Comparison of ENCODE assay signal across 33 cellular contexts in the genomic region with DNA sequence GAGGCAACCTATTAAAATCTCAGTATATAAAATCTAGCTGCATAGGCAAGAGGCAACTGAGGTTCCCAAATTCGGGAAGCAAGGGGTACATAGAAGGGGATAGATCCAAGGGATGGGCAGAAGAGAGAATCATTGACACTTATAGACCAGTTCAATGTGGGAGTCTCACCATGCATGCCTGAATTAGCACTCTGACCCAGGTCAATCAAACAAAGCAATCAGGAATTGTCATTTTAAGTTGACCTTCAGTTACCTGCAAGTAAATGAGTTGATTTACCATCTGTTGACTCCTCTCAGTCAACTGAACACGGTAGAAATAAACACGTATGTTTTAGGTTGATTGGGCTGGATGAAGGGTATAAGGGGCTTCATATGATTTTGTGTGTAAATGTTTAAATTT.
"Had no signal": no experiment of that assay in that cellular context is flagged by ENCODE, and none has a peak within 500 bp of the region (broad histone marks: within the 10 kb centered on the region; RNA-seq: fewer than 3 reads in every experiment).

No MANE protein-coding gene starts in this region.

- DNase-seq: activated B cell treated with CpG ODN at 0.5 μM for 24 hours; activated CD4-positive, alpha-beta T cell treated with anti-CD3 and anti-CD28 coated beads for 48 hours; activated CD4-positive, alpha-beta T cell treated with anti-CD3 and anti-CD28 coated beads, Interleukin-2, amount 50 U/mL, for 1 hour; activated CD4-positive, alpha-beta T cell treated with anti-CD3 and anti-CD28 coated beads, Interleukin-2, amount 50 U/mL, for 48 hours; activated CD8-positive, alpha-beta memory T cell treated with anti-CD3 and anti-CD28 coated beads for 24 hours; activated CD8-positive, alpha-beta T cell treated with anti-CD3 and anti-CD28 coated beads for 36 hours; activated effector memory CD4-positive, alpha-beta T cell treated with Interleukin-2 at 50 U/mL for 16 hours; activated gamma-delta T cell treated with Interleukin-2 at 50 U/mL for 16 hours; activated naive CD4-positive, alpha-beta T cell treated with anti-CD3 and anti-CD28 coated beads, Interleukin-2, amount 50 U/mL, for 16 hours; activated naive CD4-positive, alpha-beta T cell treated with Interleukin-2 at 50 U/mL for 16 hours; activated T-cell treated with anti-CD3 and anti-CD28 coated beads, Interleukin-2, amount 50 U/mL, for 4 hours; amniotic stem cell; anterior cingulate cortex; brain microvascular endothelial cell; dorsolateral prefrontal cortex; effector memory CD4-positive, alpha-beta T cell; endodermal cell; foreskin fibroblast; glutamatergic neuron; heart left ventricle; T-helper 17 cell; T1000; WERI-Rb-1 had no signal

- H3K9me3 Mint-ChIP-seq: activated CD8-positive, alpha-beta T cell treated with anti-CD3 and anti-CD28 coated beads for 36 hours; activated T-cell treated with anti-CD3 and anti-CD28 coated beads, Interleukin-2, amount 50 U/mL, for 4 hours; activated T-helper 17 cell treated with anti-CD3 and anti-CD28 coated beads, Interleukin-2, amount 50 U/mL, for 72 hours; central memory CD8-positive, alpha-beta T cell; dendritic cell treated with granulocyte-macrophage colony-stimulating factor and Interleukin-4, amounts not matched to agents 40 ng/mL and 50 ng/mL, for 4 days; endodermal cell; T-helper 2 cell treated with Interferon-gamma antibody and Interleukin-4, amounts not matched to agents 5 μg/mL and 100 μg/mL, for 36 hours had no signal

- H3K36me3 ChIP-seq: brain microvascular endothelial cell, heart left ventricle, WERI-Rb-1 had no signal

- H3K4me3 ChIP-seq: coronary artery, dorsolateral prefrontal cortex, heart left ventricle had no signal

- H3K27ac Mint-ChIP-seq: activated B cell treated with CpG ODN at 0.5 μM for 24 hours; activated CD8-positive, alpha-beta T cell treated with anti-CD3 and anti-CD28 coated beads for 36 hours; activated naive CD8-positive, alpha-beta T cell; activated T-helper 17 cell treated with anti-CD3 and anti-CD28 coated beads, Interleukin-2, amount 50 U/mL, for 72 hours; dendritic cell treated with granulocyte-macrophage colony-stimulating factor and Interleukin-4, amounts not matched to agents 40 ng/mL and 50 ng/mL, for 4 days; endodermal cell; T-helper 17 cell; T-helper 2 cell treated with Interferon-gamma antibody and Interleukin-4, amounts not matched to agents 5 μg/mL and 100 μg/mL, for 36 hours had no signal

- H3K27me3 ChIP-seq: brain microvascular endothelial cell, dorsolateral prefrontal cortex, heart left ventricle had no signal

- ATAC-seq: activated CD4-positive, CD25-positive, alpha-beta regulatory T cell treated with anti-CD3 and anti-CD28 coated beads, Interleukin-2, amount 50 U/mL, for 24 hours; activated CD8-positive, alpha-beta T cell treated with anti-CD3 and anti-CD28 coated beads for 36 hours; activated T-cell treated with anti-CD3 and anti-CD28 coated beads, Interleukin-2, amount 50 U/mL, for 4 hours; activated T-helper 17 cell treated with anti-CD3 and anti-CD28 coated beads, Interleukin-2, amount 50 U/mL, for 72 hours; esophagus mucosa; heart left ventricle; T-helper 17 cell had no signal

- H3K4me1 Mint-ChIP-seq: activated B cell treated with CpG ODN at 0.5 μM for 24 hours; activated T-helper 17 cell treated with anti-CD3 and anti-CD28 coated beads, Interleukin-2, amount 50 U/mL, for 72 hours; central memory CD8-positive, alpha-beta T cell; endodermal cell had no signal

- H3K27ac ChIP-seq: brain microvascular endothelial cell, coronary artery, dorsolateral prefrontal cortex, heart left ventricle, WERI-Rb-1 had no signal

- H3K27me3 Mint-ChIP-seq: activated B cell treated with CpG ODN at 0.5 μM for 24 hours; activated naive CD8-positive, alpha-beta T cell; dendritic cell treated with granulocyte-macrophage colony-stimulating factor and Interleukin-4, amounts not matched to agents 40 ng/mL and 50 ng/mL, for 4 days; T-helper 17 cell had no signal

- H3K36me3 Mint-ChIP-seq: activated naive CD8-positive, alpha-beta T cell had no signal

- FAIRE-seq: astrocyte, frontal cortex had no signal

- H3K4me3 Mint-ChIP-seq: activated B cell treated with CpG ODN at 0.5 μM for 24 hours; activated CD8-positive, alpha-beta T cell treated with anti-CD3 and anti-CD28 coated beads for 36 hours; activated naive CD8-positive, alpha-beta T cell; activated T-cell treated with anti-CD3 and anti-CD28 coated beads, Interleukin-2, amount 50 U/mL, for 4 hours; activated T-helper 17 cell treated with anti-CD3 and anti-CD28 coated beads, Interleukin-2, amount 50 U/mL, for 72 hours; central memory CD8-positive, alpha-beta T cell; dendritic cell treated with granulocyte-macrophage colony-stimulating factor and Interleukin-4, amounts not matched to agents 40 ng/mL and 50 ng/mL, for 4 days; endodermal cell; T-helper 17 cell; T-helper 2 cell treated with Interferon-gamma antibody and Interleukin-4, amounts not matched to agents 5 μg/mL and 100 μg/mL, for 36 hours had no signal

- H3K9me3 ChIP-seq: heart left ventricle had no signal
